Comparison of ENCODE assay signal across 8 cellular contexts in genomic region chr12:57182918-57183575, GRCh38. TPM values are rescaled to one million over a fixed set of nuclear protein-coding genes. Genes with fewer than 3 reads are reported as not detected.
DNase-seq lines count a peak whose midpoint lies in the region; ATAC-seq, FAIRE-seq and TF ChIP-seq lines count a peak whose summit lies in the region.

No MANE protein-coding gene starts in this region.

- H3K9me3 Mint-ChIP-seq in CD8-positive, alpha-beta T cell = no peaks in the 10 kb centered on the region
- H3K9me3 Mint-ChIP-seq in naive B cell = no peaks in the 10 kb centered on the region
- H3K9me3 Mint-ChIP-seq in stimulated activated naive B cell treated with anti-CD40 and anti-IgM and Interleukin-4, amounts not matched to agents 10 μg/mL and 1 μg/mL and 100 μg/mL, for 72 hours = no peaks in the 10 kb centered on the region

- H3K4me3 Mint-ChIP-seq in CD8-positive, alpha-beta T cell = no peak overlapping the region
- H3K4me3 Mint-ChIP-seq in naive B cell = no peak overlapping the region
- no peak overlapping the region for H3K4me3 Mint-ChIP-seq in stimulated activated naive B cell treated with anti-CD40 and anti-IgM and Interleukin-4, amounts not matched to agents 10 μg/mL and 1 μg/mL and 100 μg/mL, for 72 hours

- H3K27ac ChIP-seq in CD8-positive, alpha-beta T cell (ENCODE audit: low read depth, low read length) = no peak overlapping the region
- no peak overlapping the region for H3K27ac ChIP-seq in endothelial cell of umbilical vein (ENCODE audit: insufficient read depth, low read depth, low read length)

- intact Hi-C loops in CD8-positive, alpha-beta T cell (cut with DNase I, micrococcal nuclease) = loop anchor here (1.0 to 2.0 kb wide), 7 partner anchors 59 to 426 kb away; no protein-coding TSS in a partner anchor
- intact Hi-C loops in endothelial cell of umbilical vein (cut with micrococcal nuclease) = loop anchor here (1.0 kb wide), 3 partner anchors 59 to 175 kb away; no protein-coding TSS in a partner anchor

- no peak overlapping the region for H2AFZ ChIP-seq in endothelial cell of umbilical vein (ENCODE audit: low read depth, low read length)

- H3K79me2 ChIP-seq in endothelial cell of umbilical vein (ENCODE audit: control insufficient read depth, insufficient read depth, low read length) = no peaks in the 10 kb centered on the region

- CTCF ChIA-PET in CD8-positive, alpha-beta T cell (lab: Charles Lee) = interaction anchor here (0.6 to 12.8 kb wide), 21 partner anchors 10 to 593 kb away, joined by 3 to 224 read pairs (median 3); partner anchors contain the start of genes LRP1 and STAT6
- CTCF ChIA-PET in endothelial cell of umbilical vein (lab: Charles Lee) = interaction anchor here (0.6 to 10.3 kb wide), 18 partner anchors 11 to 165 kb away, joined by 3 to 164 read pairs (median 4); partner anchors contain the start of genes LRP1, SHMT2 and STAT6

- no peak overlapping the region for H3K4me3 ChIP-seq in CD8-positive, alpha-beta T cell (ENCODE audit: low read depth, low read length)
- no peak overlapping the region for H3K4me3 ChIP-seq in endothelial cell of umbilical vein (replicated peaks in 1 of 3; ENCODE audit: insufficient read depth in 1 of 3, low read depth in 1 of 3, low read length in 3 of 3)

- dilution Hi-C loops in endothelial cell of umbilical vein (cut with MboI; ENCODE audit: extremely low pct_ligation_motif_present, low sequenced_read_pairs) = no loop called here

- H3K4me1 ChIP-seq in CD8-positive, alpha-beta T cell (ENCODE audit: insufficient read depth, low read length) = peaks cover 5% of the 10 kb centered on the region
- H3K4me1 ChIP-seq in endothelial cell of umbilical vein (ENCODE audit: control insufficient read depth, extremely low read depth, insufficient read depth, low read length) = no peaks in the 10 kb centered on the region

- H3K9me3 ChIP-seq in CD8-positive, alpha-beta T cell (ENCODE audit: low read length) = no peaks in the 10 kb centered on the region
- no peaks in the 10 kb centered on the region for H3K9me3 ChIP-seq in endothelial cell of umbilical vein (replicated peaks; ENCODE audit: control insufficient read depth, insufficient read depth, low read length)

- POLR2A ChIA-PET in CD8-positive, alpha-beta T cell (lab: Charles Lee) = interaction anchor here (1.0 kb wide), 1 partner anchor 114 kb away, joined by 3 read pairs; no protein-coding TSS in a partner anchor
- POLR2A ChIA-PET in endothelial cell of umbilical vein (lab: Charles Lee) = no interaction called here

- no peak for TF ChIP-seq POLR2A in endothelial cell of umbilical vein (IDR thresholded peaks at IDR 0.05; ENCODE audit: low read depth, low read length)

- H3K9ac ChIP-seq in endothelial cell of umbilical vein (replicated peaks; ENCODE audit: extremely low read depth, insufficient read depth, low read length) = no peak overlapping the region

- peak; percentile 83 for TF ChIP-seq CTCF in CD8-positive, alpha-beta T cell (IDR thresholded peaks at IDR 0.05)
- TF ChIP-seq CTCF in endothelial cell of umbilical vein (IDR thresholded peaks at IDR 0.05; ENCODE audit: extremely low read depth in 1 of 2, insufficient read depth in 1 of 2, low read depth in 1 of 2, low read length in 2 of 2) = peak; percentile 92 to 94

- no peaks in the 10 kb centered on the region for H3K27me3 ChIP-seq in CD8-positive, alpha-beta T cell (ENCODE audit: insufficient read depth, low read length)
- H3K27me3 ChIP-seq in endothelial cell of umbilical vein (ENCODE audit: control insufficient read depth in 2 of 2, insufficient read depth in 2 of 2, low read length in 2 of 2) = peaks cover 2 to 5% of the 10 kb centered on the region in 2 experiments

- peak; percentile 100 for ATAC-seq in CD8-positive, alpha-beta T cell
- ATAC-seq in GM19452 (IDR thresholded peaks at IDR 0.05; ENCODE audit: unreplicated experiment) (peak; percentile 87), HG03565 (IDR thresholded peaks at IDR 0.05; ENCODE audit: unreplicated experiment) (peak; percentile 92), naive B cell (ENCODE audit: low read depth in 2 of 2) (peak; percentile 98)
- ATAC-seq in stimulated activated naive B cell treated with anti-CD40 and anti-IgM and Interleukin-4, amounts not matched to agents 10 μg/mL and 1 μg/mL and 100 μg/mL, for 72 hours (replicated peaks) = peak; percentile 97 to 98

- H3K4me2 ChIP-seq in endothelial cell of umbilical vein (ENCODE audit: insufficient read depth, low read length) = no peak overlapping the region

- H3K27me3 Mint-ChIP-seq in CD8-positive, alpha-beta T cell (ENCODE audit: low read depth) = no peaks in the 10 kb centered on the region
- H3K27me3 Mint-ChIP-seq in naive B cell = peaks cover 0 to 5% (median 0%) of the 10 kb centered on the region in 3 donors
- peaks cover 4 to 20% of the 10 kb centered on the region in 2 donors for H3K27me3 Mint-ChIP-seq in stimulated activated naive B cell treated with anti-CD40 and anti-IgM and Interleukin-4, amounts not matched to agents 10 μg/mL and 1 μg/mL and 100 μg/mL, for 72 hours

- peaks cover 2% of the 10 kb centered on the region for H3K4me1 Mint-ChIP-seq in CD8-positive, alpha-beta T cell (ENCODE audit: low read depth)
- peaks cover 4 to 12% (median 6%) of the 10 kb centered on the region in 3 donors for H3K4me1 Mint-ChIP-seq in naive B cell
- H3K4me1 Mint-ChIP-seq in stimulated activated naive B cell treated with anti-CD40 and anti-IgM and Interleukin-4, amounts not matched to agents 10 μg/mL and 1 μg/mL and 100 μg/mL, for 72 hours = peaks cover 3 to 7% of the 10 kb centered on the region in 2 donors

- no TSS peak for BruUV-seq in endothelial cell of umbilical vein (replicated peaks; lab: Mats Ljungman, UMichigan)

- H3K27ac Mint-ChIP-seq in CD8-positive, alpha-beta T cell = no peak overlapping the region
- peak overlapping the region in 2 of 6 donors; percentile 23 to 58 for H3K27ac Mint-ChIP-seq in naive B cell
- no peak overlapping the region for H3K27ac Mint-ChIP-seq in stimulated activated naive B cell treated with anti-CD40 and anti-IgM and Interleukin-4, amounts not matched to agents 10 μg/mL and 1 μg/mL and 100 μg/mL, for 72 hours

- peak; percentile 63 to 88 (median 76) for DNase-seq in CD8-positive, alpha-beta T cell
- DNase-seq in NCI-H82 treated with DMSO at 0.1 percent for 48 hours (lab: John Stamatoyannopoulos, UW; ENCODE audit: unreplicated experiment) (peak; percentile 37), endothelial cell of umbilical vein (ENCODE audit: low read depth, low spot score) (peak; percentile 50), naive B cell (peak; percentile 78)
- DNase-seq in activated CD8-positive, alpha-beta memory T cell treated with anti-CD3 and anti-CD28 coated beads for 4 hours (ENCODE audit: low read depth in 2 of 2) = peak; percentile 53 to 62
- DNase-seq in stimulated activated naive B cell treated with anti-CD40 and anti-IgM and Interleukin-4, amounts not matched to agents 10 μg/mL and 1 μg/mL and 100 μg/mL, for 72 hours = peak; percentile 66

- H3K36me3 ChIP-seq in CD8-positive, alpha-beta T cell (ENCODE audit: insufficient read depth, low read length) = no peaks in the 10 kb centered on the region
- no peaks in the 10 kb centered on the region for H3K36me3 ChIP-seq in endothelial cell of umbilical vein (ENCODE audit: control insufficient read depth in 2 of 2, extremely low read depth in 1 of 2, insufficient read depth in 2 of 2, low read length in 2 of 2)

- H4K20me1 ChIP-seq in endothelial cell of umbilical vein (replicated peaks; ENCODE audit: control insufficient read depth, extremely low read depth, insufficient read depth, low read length) = no peaks in the 10 kb centered on the region

- FAIRE-seq in endothelial cell of umbilical vein (lab: Jason Lieb, UNC) = peak; percentile 92

- H3K36me3 Mint-ChIP-seq in CD8-positive, alpha-beta T cell = no peaks in the 10 kb centered on the region
- no peaks in the 10 kb centered on the region for H3K36me3 Mint-ChIP-seq in naive B cell
- H3K36me3 Mint-ChIP-seq in stimulated activated naive B cell treated with anti-CD40 and anti-IgM and Interleukin-4, amounts not matched to agents 10 μg/mL and 1 μg/mL and 100 μg/mL, for 72 hours = no peaks in the 10 kb centered on the region

- no peaks in the 10 kb centered on the region for H3K9me1 ChIP-seq in endothelial cell of umbilical vein (replicated peaks; ENCODE audit: control insufficient read depth, extremely low read depth, insufficient read depth, low read length)

RNA-seq across cellular contexts. Expression of gene NXPH4, which starts 33.5 kb away (rescaled TPM):
- total RNA-seq in CD8-positive, alpha-beta T cell = 1 to 10 TPM; 1.4 to 1.7 TPM
- total RNA-seq in endothelial cell of umbilical vein = not detected in 2 replicates
- polyA plus RNA-seq in endothelial cell of umbilical vein (0.07 TPM in 1 of 2 replicates, not detected in the other), naive B cell (ENCODE audit: low read depth in 6 of 6) (1 to 10 TPM; 1.2 to 4.9 (median 2.8) TPM)
- polyA plus RNA-seq in endothelial cell of umbilical vein (2011; cell fraction: cytosol; rRNA removed) = 0.04 and 0.06 TPM in 2 replicates
- not detected in 2 replicates for polyA plus RNA-seq in endothelial cell of umbilical vein (2011; cell fraction: nucleus; rRNA removed)
- not detected in 2 replicates for polyA plus RNA-seq in endothelial cell of umbilical vein (2012)
- polyA minus RNA-seq in endothelial cell of umbilical vein = 0.11 TPM in 1 of 2 replicates, not detected in the other
- polyA minus RNA-seq in endothelial cell of umbilical vein (2011; cell fraction: cytosol; rRNA and poly(A)+ RNA removed) = 2.8 TPM
- polyA minus RNA-seq in endothelial cell of umbilical vein (2011; cell fraction: nucleus; rRNA and poly(A)+ RNA removed) = not detected in 2 replicates

RNA-seq across cellular contexts. Expression of gene LRP1-AS, which starts 35.6 kb away (rescaled TPM):
- total RNA-seq in CD8-positive, alpha-beta T cell = not detected
- not detected in 2 replicates for total RNA-seq in endothelial cell of umbilical vein
- polyA plus RNA-seq in endothelial cell of umbilical vein (not detected in 2 replicates), naive B cell (ENCODE audit: low read depth in 6 of 6) (not detected)
- polyA plus RNA-seq in endothelial cell of umbilical vein (2011; cell fraction: cytosol; rRNA removed) = not detected in 2 replicates
- not detected in 2 replicates for polyA plus RNA-seq in endothelial cell of umbilical vein (2011; cell fraction: nucleus; rRNA removed)
- not detected in 2 replicates for polyA plus RNA-seq in endothelial cell of umbilical vein (2012)
- polyA minus RNA-seq in endothelial cell of umbilical vein = not detected in 2 replicates
- polyA minus RNA-seq in endothelial cell of umbilical vein (2011; cell fraction: cytosol; rRNA and poly(A)+ RNA removed) = not detected
- polyA minus RNA-seq in endothelial cell of umbilical vein (2011; cell fraction: nucleus; rRNA and poly(A)+ RNA removed) = not detected in 2 replicates

RNA-seq across cellular contexts. Expression of gene SHMT2, which starts 46.5 kb away (rescaled TPM):
- 10 to 100 TPM; 14.2 to 18.6 TPM for total RNA-seq in CD8-positive, alpha-beta T cell
- total RNA-seq in endothelial cell of umbilical vein = 148 and 155 TPM in 2 replicates
- polyA plus RNA-seq in endothelial cell of umbilical vein (243 and 287 TPM in 2 replicates), naive B cell (ENCODE audit: low read depth in 6 of 6) (100 to 1,000 TPM; 160 to 183 (median 173) TPM)
- 200 and 222 TPM in 2 replicates for polyA plus RNA-seq in endothelial cell of umbilical vein (2011; cell fraction: cytosol; rRNA removed)
- 221 and 233 TPM in 2 replicates for polyA plus RNA-seq in endothelial cell of umbilical vein (2011; cell fraction: nucleus; rRNA removed)
- 126 and 146 TPM in 2 replicates for polyA plus RNA-seq in endothelial cell of umbilical vein (2012)
- 158 and 166 TPM in 2 replicates for polyA minus RNA-seq in endothelial cell of umbilical vein
- polyA minus RNA-seq in endothelial cell of umbilical vein (2011; cell fraction: cytosol; rRNA and poly(A)+ RNA removed) = 225 TPM
- 89.4 and 105 TPM in 2 replicates for polyA minus RNA-seq in endothelial cell of umbilical vein (2011; cell fraction: nucleus; rRNA and poly(A)+ RNA removed)

RNA-seq across cellular contexts. Expression of gene LRP1, which starts 54.8 kb away (rescaled TPM):
- 1 to 10 TPM; 3.6 to 4.0 TPM for total RNA-seq in CD8-positive, alpha-beta T cell
- total RNA-seq in endothelial cell of umbilical vein = 3.8 and 4.6 TPM in 2 replicates
- polyA plus RNA-seq in endothelial cell of umbilical vein = 1.5 and 1.6 TPM in 2 replicates
- polyA plus RNA-seq in endothelial cell of umbilical vein (2011; cell fraction: cytosol; rRNA removed) = 1.5 and 2.4 TPM in 2 replicates
- polyA plus RNA-seq in endothelial cell of umbilical vein (2011; cell fraction: nucleus; rRNA removed) = 2.3 and 3.1 TPM in 2 replicates
- 2.7 and 9.0 TPM in 2 replicates for polyA plus RNA-seq in endothelial cell of umbilical vein (2012)
- 7.8 and 9.3 TPM in 2 replicates for polyA minus RNA-seq in endothelial cell of umbilical vein
- polyA minus RNA-seq in endothelial cell of umbilical vein (2011; cell fraction: cytosol; rRNA and poly(A)+ RNA removed) = 3.2 TPM
- 4.3 and 5.0 TPM in 2 replicates for polyA minus RNA-seq in endothelial cell of umbilical vein (2011; cell fraction: nucleus; rRNA and poly(A)+ RNA removed)
- under 1 TPM in 3 of 6 donors, not detected in 3; 0.04 to 0.55 (median 0.09) TPM for polyA plus RNA-seq in naive B cell (ENCODE audit: low read depth in 6 of 6)
